ENCODE assay signal across 18 cellular contexts in the genomic region with DNA sequence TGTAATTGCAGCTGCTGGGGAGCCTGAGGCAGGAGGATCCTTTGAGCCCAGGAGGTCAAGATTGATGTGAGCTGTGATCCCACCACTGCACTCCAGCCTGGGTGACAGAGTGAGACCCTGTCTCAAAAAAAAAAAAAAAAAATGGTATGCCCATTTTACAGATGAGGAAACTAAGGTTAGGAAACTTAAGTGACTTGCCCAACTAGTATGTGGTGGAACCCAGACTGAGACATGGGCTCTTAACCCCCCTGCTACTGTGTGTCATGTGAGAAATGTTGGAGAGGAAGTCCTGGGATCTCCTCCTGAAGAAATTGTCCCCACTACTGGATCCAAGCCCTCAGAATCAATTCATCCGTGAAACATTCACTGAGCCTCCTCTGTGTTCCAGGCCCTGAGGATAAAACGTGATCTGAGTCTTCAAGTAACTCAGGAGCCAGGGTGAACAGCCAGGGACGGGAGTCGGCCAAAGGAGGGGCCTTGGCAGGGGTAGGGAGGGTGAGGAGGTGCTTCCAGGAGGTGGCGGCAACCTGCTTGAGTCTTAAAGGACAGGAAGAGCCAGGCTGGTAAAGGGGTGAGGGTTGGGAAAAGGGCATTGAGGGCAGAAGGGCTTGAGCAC. TPM values are rescaled to one million over a fixed set of nuclear protein-coding genes. Genes with fewer than 3 reads are reported as not detected.
DNase-seq lines count a peak whose midpoint lies in the region; ATAC-seq and TF ChIP-seq lines count a peak whose summit lies in the region.
"Had no signal": no experiment of that assay in that cellular context is flagged by ENCODE, and none has a peak within 500 bp of the region (broad histone marks: within the 10 kb centered on the region; RNA-seq: fewer than 3 reads in every experiment).

No MANE protein-coding gene starts in this region.

- intact Hi-C loops in OCI-LY7 (cut with micrococcal nuclease; ENCODE audit: unreplicated experiment): no loop called here
- intact Hi-C loops in esophagus muscularis mucosa (cut with DNase I): no loop called here

- H3K9me3 ChIP-seq in OCI-LY7 (ENCODE audit: low read length) (no peaks in the 10 kb centered on the region), endodermal cell (ENCODE audit: control insufficient read depth, low read length) (no peaks in the 10 kb centered on the region), esophagus muscularis mucosa (no peaks in the 10 kb centered on the region)
- H3K9me3 ChIP-seq: Peyer's patch had no signal

- no peak for TF ChIP-seq POLR2A in esophagus muscularis mucosa (IDR thresholded peaks at IDR 0.05; ENCODE audit: low read depth)

- DNase-seq in Ammon's horn (ENCODE audit: low spot score) (peak; percentile 51), OCI-LY7 (ENCODE audit: low spot score) (no peak), endodermal cell (peak; percentile 53), putamen (ENCODE audit: low spot score) (peak; percentile 34), NCI-H1417 (lab: John Stamatoyannopoulos, UW) (no peak), T-cell (no peak), esophagus muscularis mucosa (ENCODE audit: extremely low spot score) (no peak)
- DNase-seq in activated CD4-positive, alpha-beta T cell treated with anti-CD3 and anti-CD28 coated beads for 1 hour: no peak
- DNase-seq: CD4-positive, alpha-beta T cell; DMS79; HFFc6; KBM-7; NCI-H1048; NCI-H1694; NCI-H2107; Peyer's patch; Right ventricle myocardium superior had no signal

- TF ChIP-seq EP300 in esophagus muscularis mucosa (IDR thresholded peaks at IDR 0.05): no peak

- H3K4me2 ChIP-seq in OCI-LY7 (ENCODE audit: low read length): 0 out of 2 replicates have a peak overlapping the region, but pooled peaks have one; percentile 23

- H3K27me3 ChIP-seq in endodermal cell (ENCODE audit: control insufficient read depth, insufficient read depth, low read length, poor library complexity, severe bottlenecking) (peaks cover 6% of the 10 kb centered on the region), esophagus muscularis mucosa (peaks cover 0 to 5% (median 0%) of the 10 kb centered on the region in 4 donors)
- H3K27me3 ChIP-seq: Peyer's patch had no signal

- H2AFZ ChIP-seq in OCI-LY7 (ENCODE audit: low read length): peak overlapping the region; percentile 56

- H3K36me3 ChIP-seq in OCI-LY7 (ENCODE audit: insufficient read depth, low read length) (no peaks in the 10 kb centered on the region), endodermal cell (ENCODE audit: control insufficient read depth, insufficient read depth, low read length) (no peaks in the 10 kb centered on the region), esophagus muscularis mucosa (no peaks in the 10 kb centered on the region)
- H3K36me3 ChIP-seq: Peyer's patch had no signal

- peaks cover 10% of the 10 kb centered on the region for H3K4me1 Mint-ChIP-seq in endodermal cell
- peaks cover 3 to 5% (median 4%) of the 10 kb centered on the region in 3 donors for H3K4me1 Mint-ChIP-seq in T-cell

- no peaks in the 10 kb centered on the region for H3K79me2 ChIP-seq in OCI-LY7 (ENCODE audit: insufficient read depth, low read depth, low read length)

- H3K9ac ChIP-seq in endodermal cell (ENCODE audit: extremely low read depth, low read length, poor library complexity, severe bottlenecking): no peak overlapping the region

- no peak overlapping the region for H3K27ac Mint-ChIP-seq in endodermal cell
- no peak overlapping the region for H3K27ac Mint-ChIP-seq in T-cell
- H3K27ac Mint-ChIP-seq: CD4-positive, alpha-beta T cell; HFFc6 had no signal

- H3K27me3 Mint-ChIP-seq in endodermal cell (ENCODE audit: insufficient read depth) (peaks cover 19% of the 10 kb centered on the region), T-cell (peaks cover 4% of the 10 kb centered on the region in 2 donors)

- POLR2A ChIA-PET in OCI-LY7 (lab: Charles Lee) (no interaction called here), T-cell (lab: Charles Lee) (no interaction called here)

- ATAC-seq in T-cell (replicated peaks in 1 of 4): no peak

- H3K36me3 Mint-ChIP-seq in endodermal cell (ENCODE audit: low read depth): no peaks in the 10 kb centered on the region
- H3K36me3 Mint-ChIP-seq in T-cell: no peaks in the 10 kb centered on the region

- H3K4me3 ChIP-seq in OCI-LY7 (ENCODE audit: low read depth, low read length, poor library complexity, severe bottlenecking) (no peak overlapping the region), endodermal cell (ENCODE audit: low read length) (no peak overlapping the region), esophagus muscularis mucosa (no peak overlapping the region)
- H3K4me3 ChIP-seq: Peyer's patch had no signal

- no TSS peak for BruUV-seq in OCI-LY7 (replicated peaks; lab: Mats Ljungman, UMichigan)

- CTCF ChIA-PET in OCI-LY7 (lab: Charles Lee; ENCODE audit: unreplicated experiment): interaction anchor here (0.6 kb wide), 1 partner anchor 332 kb away, joined by 3 read pairs; no protein-coding TSS in a partner anchor
- CTCF ChIA-PET in T-cell (lab: Charles Lee): no interaction called here

- H3K4me3 Mint-ChIP-seq in endodermal cell: no peak overlapping the region
- H3K4me3 Mint-ChIP-seq in T-cell: no peak overlapping the region
- H3K4me3 Mint-ChIP-seq: CD4-positive, alpha-beta T cell; HFFc6 had no signal

- H4K20me1 ChIP-seq in OCI-LY7 (ENCODE audit: insufficient read depth, low read length): no peaks in the 10 kb centered on the region

- H3K27ac ChIP-seq in OCI-LY7 (ENCODE audit: low read depth, low read length, poor library complexity, severe bottlenecking): no peak overlapping the region
- no peak overlapping the region for H3K27ac ChIP-seq in endodermal cell (ENCODE audit: low read depth, low read length)
- no peak overlapping the region for H3K27ac ChIP-seq in esophagus muscularis mucosa (replicated peaks in 1 of 4)
- H3K27ac ChIP-seq: Peyer's patch had no signal

- no peaks in the 10 kb centered on the region for H3K9me3 Mint-ChIP-seq in endodermal cell
- no peaks in the 10 kb centered on the region for H3K9me3 Mint-ChIP-seq in T-cell
- H3K9me3 Mint-ChIP-seq: CD4-positive, alpha-beta T cell; HFFc6 had no signal

- H3K4me1 ChIP-seq in OCI-LY7 (ENCODE audit: insufficient read depth, low read length, poor library complexity, severe bottlenecking): peaks cover 72% of the 10 kb centered on the region
- no peaks in the 10 kb centered on the region for H3K4me1 ChIP-seq in endodermal cell (ENCODE audit: control insufficient read depth, insufficient read depth, low read length)
- H3K4me1 ChIP-seq in esophagus muscularis mucosa: peaks cover 11 to 16% (median 15%) of the 10 kb centered on the region in 4 donors

- WGBS in endodermal cell (ENCODE audit: insufficient coverage in 1 of 2, insufficient read length in 1 of 2), 2 experiments: 79% methylated on average over 5 of the region's 5 CpGs; no CpG with 5 or more reads in 1 of the 2 experiments
- whole genome bisulfite sequencing in esophagus muscularis mucosa: 73% methylated on average over 5 of the region's 5 CpGs

- no peak for TF ChIP-seq CTCF in OCI-LY7 (conservative IDR thresholded peaks at IDR 0.05; ENCODE audit: low read length)
- no peak for TF ChIP-seq CTCF in endodermal cell (conservative IDR thresholded peaks at IDR 0.05)
- no peak for TF ChIP-seq CTCF in esophagus muscularis mucosa (IDR thresholded peaks at IDR 0.05)

- no peaks in the 10 kb centered on the region for H3K9me2 ChIP-seq in OCI-LY7 (ENCODE audit: insufficient read depth, low read length)

RNA-seq across cellular contexts. Expression of a gene that starts 19.6 kb away (rescaled TPM):
- not detected in 2 replicates for total RNA-seq in OCI-LY7 (2014; rRNA removed; shearing (Covaris generic))
- total RNA-seq in OCI-LY7 (2022): not detected in 2 replicates
- not detected for total RNA-seq in endodermal cell
- under 0.01 TPM for polyA plus RNA-seq in endodermal cell (2013, experiment 1 of 2)
- polyA plus RNA-seq in endodermal cell (2013, experiment 2 of 2): under 0.01 TPM
- not detected for total RNA-seq in T-cell
- not detected for total RNA-seq in esophagus muscularis mucosa
- total RNA-seq: CD4-positive, alpha-beta T cell; G401; HFFc6; Peyer's patch; Right ventricle myocardium superior had no signal

RNA-seq across cellular contexts. Expression of a gene that starts 34.1 kb away (rescaled TPM):
- 1.1 and 1.5 TPM in 2 replicates for total RNA-seq in OCI-LY7 (2014; rRNA removed; shearing (Covaris generic))
- total RNA-seq in OCI-LY7 (2022) (1.0 and 1.6 TPM in 2 replicates), endodermal cell (under 1 TPM; 0.37 to 0.51 TPM), T-cell (1 to 10 TPM in 3 of 5 donors, under 1 TPM in 2; 0.79 to 2.7 (median 1.3) TPM), esophagus muscularis mucosa (1 to 10 TPM in 1 of 4 donors, under 1 TPM in 3; 0.58 to 1.2 (median 0.84) TPM)
- 2.0 TPM for polyA plus RNA-seq in endodermal cell (2013, experiment 1 of 2)
- 1.7 TPM for polyA plus RNA-seq in endodermal cell (2013, experiment 2 of 2)

Comparison
In these comparisons a context has a peak if more than half of its experiments do, and no peak if none do; other contexts are left out.
1. DNase-seq: peak in Ammon's horn (single experiment), endodermal cell (single experiment) and putamen (single experiment); none in OCI-LY7 (single experiment), NCI-H1417 (0 of 3), T-cell (0 of 34), activated CD4-positive, alpha-beta T cell treated with anti-CD3 and anti-CD28 coated beads for 1 hour (single experiment) and esophagus muscularis mucosa (single experiment).